ENCODE assay signal across 31 cellular contexts in genomic region chr21:32141009-32141357, GRCh38.
"Had no signal": no experiment of that assay in that cellular context is flagged by ENCODE, and none has a peak within 500 bp of the region (broad histone marks: within the 10 kb centered on the region; RNA-seq: fewer than 3 reads in every experiment).

No MANE protein-coding gene starts in this region.

- H3K27me3 Mint-ChIP-seq: activated CD4-positive, alpha-beta T cell treated with anti-CD3 and anti-CD28 coated beads, Interleukin-2, amount 10 ng/mL, durations not matched to agents 24 days and 14 days; activated naive CD4-positive, alpha-beta T cell treated with anti-CD3 and anti-CD28 coated beads, Interleukin-2, amount 50 U/mL, for 24 hours had no signal

- H3K9me3 Mint-ChIP-seq: activated CD4-positive, alpha-beta T cell treated with anti-CD3 and anti-CD28 coated beads, Interleukin-2, amount 10 ng/mL, durations not matched to agents 24 days and 14 days; activated naive CD4-positive, alpha-beta T cell treated with anti-CD3 and anti-CD28 coated beads, Interleukin-2, amount 50 U/mL, for 24 hours; activated T-cell treated with anti-CD3 and anti-CD28 coated beads, Interleukin-2, amount 50 U/mL, for 72 hours; activated T-helper 17 cell treated with anti-CD3 and anti-CD28 coated beads, Interleukin-2, amount 50 U/mL, for 72 hours; T-helper 1 cell treated with Interleukin-12 subunit alpha and Interleukin-12 subunit beta and Interleukin-4 antibody, amounts not matched to agents 30 μg/mL and 1 μg/mL, for 36 hours had no signal

- H3K9me3 ChIP-seq: ascending aorta, Peyer's patch, SJSA1, SK-N-SH had no signal

- H3K36me3 ChIP-seq: ascending aorta, Peyer's patch, SJSA1 had no signal

- H3K4me3 Mint-ChIP-seq: activated CD4-positive, alpha-beta T cell treated with anti-CD3 and anti-CD28 coated beads, Interleukin-2, amount 10 ng/mL, durations not matched to agents 24 days and 14 days; activated CD8-positive, alpha-beta T cell treated with anti-CD3 and anti-CD28 coated beads for 36 hours; activated naive CD4-positive, alpha-beta T cell treated with anti-CD3 and anti-CD28 coated beads, Interleukin-2, amount 50 U/mL, for 24 hours; activated naive CD8-positive, alpha-beta T cell treated with anti-CD3 and anti-CD28 coated beads, Interleukin-2, amount 10 ng/mL, durations not matched to agents 7 days and 5 days; activated T-cell treated with anti-CD3 and anti-CD28 coated beads, Interleukin-2, amount 50 U/mL, for 72 hours; activated T-helper 17 cell treated with anti-CD3 and anti-CD28 coated beads, Interleukin-2, amount 50 U/mL, for 72 hours; T-helper 1 cell treated with Interleukin-12 subunit alpha and Interleukin-12 subunit beta and Interleukin-4 antibody, amounts not matched to agents 30 μg/mL and 1 μg/mL, for 36 hours; T-helper 2 cell treated with Interferon-gamma antibody and Interleukin-4, amounts not matched to agents 5 μg/mL and 100 μg/mL, for 36 hours had no signal

- ATAC-seq: activated CD8-positive, alpha-beta T cell treated with anti-CD3 and anti-CD28 coated beads for 36 hours; activated T-cell treated with anti-CD3 and anti-CD28 coated beads, Interleukin-2, amount 50 U/mL, for 72 hours; activated T-helper 17 cell treated with anti-CD3 and anti-CD28 coated beads, Interleukin-2, amount 50 U/mL, for 72 hours; PC-3 had no signal

- DNase-seq: activated CD4-positive, alpha-beta T cell treated with anti-CD3 and anti-CD28 coated beads, Interleukin-2, amount 10 ng/mL, durations not matched to agents 24 days and 14 days; activated CD4-positive, alpha-beta T cell treated with anti-CD3 and anti-CD28 coated beads, Interleukin-2, amount 50 U/mL, for 4 hours; activated CD8-positive, alpha-beta T cell treated with anti-CD3 and anti-CD28 coated beads for 36 hours; activated gamma-delta T cell; activated naive CD4-positive, alpha-beta T cell treated with Interleukin-2 at 50 U/mL for 16 hours; activated naive CD8-positive, alpha-beta T cell treated with anti-CD3 and anti-CD28 coated beads, Interleukin-2, amount 10 ng/mL, durations not matched to agents 7 days and 5 days; activated T-cell treated with anti-CD3 and anti-CD28 coated beads, Interleukin-2, amount 50 U/mL, for 1 hour; activated T-cell treated with anti-CD3 and anti-CD28 coated beads, Interleukin-2, amount 50 U/mL, for 72 hours; amygdala; caudate nucleus; NCI-H1105; NCI-H1417 treated with DMSO at 0.1 percent for 48 hours; NCI-H187 treated with DMSO at 0.1 percent for 48 hours; NCI-H2081; NCI-H2171 treated with DMSO at 0.1 percent for 48 hours; NCI-H2227 treated with DMSO at 0.1 percent for 48 hours; NCI-H446; NCI-H510A treated with DMSO at 0.1 percent for 48 hours; NCI-H526 treated with DMSO at 0.1 percent for 48 hours; NCI-H82; PC-3; Peyer's patch; RPMI8226; SHP77 treated with DMSO at 0.1 percent for 48 hours had no signal

- H3K4me1 ChIP-seq: Peyer's patch had no signal

- H3K4me3 ChIP-seq: ascending aorta, Peyer's patch, SJSA1 had no signal

- H3K27ac ChIP-seq: ascending aorta, Peyer's patch, SJSA1 had no signal

- H3K27me3 ChIP-seq: ascending aorta, Peyer's patch, SJSA1 had no signal

- H3K27ac Mint-ChIP-seq: activated CD4-positive, alpha-beta T cell treated with anti-CD3 and anti-CD28 coated beads, Interleukin-2, amount 10 ng/mL, durations not matched to agents 24 days and 14 days; activated CD8-positive, alpha-beta T cell treated with anti-CD3 and anti-CD28 coated beads for 36 hours; activated naive CD4-positive, alpha-beta T cell treated with anti-CD3 and anti-CD28 coated beads, Interleukin-2, amount 50 U/mL, for 24 hours; activated naive CD8-positive, alpha-beta T cell treated with anti-CD3 and anti-CD28 coated beads, Interleukin-2, amount 10 ng/mL, durations not matched to agents 7 days and 5 days; activated T-cell treated with anti-CD3 and anti-CD28 coated beads, Interleukin-2, amount 50 U/mL, for 72 hours; activated T-helper 17 cell treated with anti-CD3 and anti-CD28 coated beads, Interleukin-2, amount 50 U/mL, for 72 hours; T-helper 1 cell treated with Interleukin-12 subunit alpha and Interleukin-12 subunit beta and Interleukin-4 antibody, amounts not matched to agents 30 μg/mL and 1 μg/mL, for 36 hours; T-helper 2 cell treated with Interferon-gamma antibody and Interleukin-4, amounts not matched to agents 5 μg/mL and 100 μg/mL, for 36 hours had no signal

- H3K4me1 Mint-ChIP-seq: activated CD4-positive, alpha-beta T cell treated with anti-CD3 and anti-CD28 coated beads, Interleukin-2, amount 10 ng/mL, durations not matched to agents 24 days and 14 days; activated naive CD4-positive, alpha-beta T cell treated with anti-CD3 and anti-CD28 coated beads, Interleukin-2, amount 50 U/mL, for 24 hours; activated T-helper 17 cell treated with anti-CD3 and anti-CD28 coated beads, Interleukin-2, amount 50 U/mL, for 72 hours had no signal

- H3K36me3 Mint-ChIP-seq: activated naive CD4-positive, alpha-beta T cell treated with anti-CD3 and anti-CD28 coated beads, Interleukin-2, amount 50 U/mL, for 24 hours; activated naive CD8-positive, alpha-beta T cell treated with anti-CD3 and anti-CD28 coated beads, Interleukin-2, amount 10 ng/mL, durations not matched to agents 7 days and 5 days had no signal

- H3K9ac ChIP-seq: SK-N-SH had no signal

- H3K4me2 ChIP-seq: SK-N-SH had no signal
